8 cellular contexts compared by ENCODE assay signal in the genomic region with DNA sequence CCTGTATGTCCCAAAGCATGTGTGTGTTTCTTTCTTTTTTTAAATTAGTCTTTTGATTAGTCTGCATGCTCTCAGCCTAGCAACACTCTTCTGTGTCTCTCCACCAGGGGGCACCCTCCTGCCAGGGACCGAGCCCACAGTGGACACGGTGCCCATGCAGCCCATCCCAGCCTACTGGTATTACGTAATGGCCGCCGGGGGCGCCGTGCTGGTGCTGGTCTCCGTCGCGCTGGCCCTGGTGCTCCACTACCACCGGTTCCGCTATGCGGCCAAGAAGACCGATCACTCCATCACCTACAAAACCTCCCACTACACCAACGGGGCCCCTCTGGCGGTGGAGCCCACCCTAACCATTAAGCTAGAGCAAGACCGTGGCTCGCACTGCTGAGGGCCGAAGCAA.
DNase-seq lines count a peak whose midpoint lies in the region; ATAC-seq, FAIRE-seq and TF ChIP-seq lines count a peak whose summit lies in the region.
"Had no signal": no experiment of that assay in that cellular context is flagged by ENCODE, and none has a peak within 500 bp of the region (broad histone marks: within the 10 kb centered on the region; RNA-seq: fewer than 3 reads in every experiment).

No MANE protein-coding gene starts in this region.

- no peak overlapping the region for H3K27ac ChIP-seq in OCI-LY3 (ENCODE audit: low read length)
- H3K27ac ChIP-seq in coronary artery: no peak overlapping the region

- no peaks in the 10 kb centered on the region for H3K36me3 ChIP-seq in OCI-LY3 (replicated peaks; ENCODE audit: low read depth, low read length)

- TF ChIP-seq CTCF in OCI-LY3 (IDR thresholded peaks at IDR 0.05; ENCODE audit: low read depth, low read length) (peak; percentile 80), coronary artery (IDR thresholded peaks at IDR 0.05) (peak; percentile 56)

- no peak for TF ChIP-seq POLR2A in H54 (IDR thresholded peaks at IDR 0.05; ENCODE audit: low read depth, low read length)

- H3K9me3 ChIP-seq in OCI-LY3 (ENCODE audit: insufficient read depth, low read length): no peaks in the 10 kb centered on the region

- H4K20me1 ChIP-seq in OCI-LY3 (ENCODE audit: insufficient read depth, low read length): no peaks in the 10 kb centered on the region

- FAIRE-seq in H54 (lab: Jason Lieb, UNC): no peak

- peaks cover 6% of the 10 kb centered on the region; the same call in 1 of the 2 replicates for H3K4me1 ChIP-seq in OCI-LY3 (ENCODE audit: low read length)

- no peak overlapping the region for H3K4me2 ChIP-seq in OCI-LY3 (ENCODE audit: low read length)

- no peak overlapping the region for H3K4me3 ChIP-seq in OCI-LY3 (ENCODE audit: low read length)
- no peak overlapping the region for H3K4me3 ChIP-seq in coronary artery

- ATAC-seq in GM19455 (IDR thresholded peaks at IDR 0.05; ENCODE audit: unreplicated experiment) (no peak), GM19023 (IDR thresholded peaks at IDR 0.05; ENCODE audit: unreplicated experiment) (no peak)

- no peak overlapping the region for H2AFZ ChIP-seq in OCI-LY3 (ENCODE audit: low read depth, low read length)

- no peak overlapping the region for H3K9ac ChIP-seq in OCI-LY3 (ENCODE audit: low read length)

- DNase-seq in GDM1 (lab: John Stamatoyannopoulos, UW) (peak; percentile 43), H54 (ENCODE audit: insufficient read length, low spot score) (peak; percentile 29), coronary artery (ENCODE audit: low spot score) (no peak), mucosa of gallbladder (ENCODE audit: low spot score) (peak; percentile 62)
- DNase-seq: activated B cell treated with CpG ODN at 0.5 μM for 24 hours had no signal

- no peaks in the 10 kb centered on the region for H3K79me2 ChIP-seq in OCI-LY3 (ENCODE audit: low read length)

- H3K27me3 ChIP-seq in OCI-LY3 (ENCODE audit: low read depth, low read length): peaks cover 62% of the 10 kb centered on the region
